Comparison of ENCODE assay signal across 40 cellular contexts in the genomic region with DNA sequence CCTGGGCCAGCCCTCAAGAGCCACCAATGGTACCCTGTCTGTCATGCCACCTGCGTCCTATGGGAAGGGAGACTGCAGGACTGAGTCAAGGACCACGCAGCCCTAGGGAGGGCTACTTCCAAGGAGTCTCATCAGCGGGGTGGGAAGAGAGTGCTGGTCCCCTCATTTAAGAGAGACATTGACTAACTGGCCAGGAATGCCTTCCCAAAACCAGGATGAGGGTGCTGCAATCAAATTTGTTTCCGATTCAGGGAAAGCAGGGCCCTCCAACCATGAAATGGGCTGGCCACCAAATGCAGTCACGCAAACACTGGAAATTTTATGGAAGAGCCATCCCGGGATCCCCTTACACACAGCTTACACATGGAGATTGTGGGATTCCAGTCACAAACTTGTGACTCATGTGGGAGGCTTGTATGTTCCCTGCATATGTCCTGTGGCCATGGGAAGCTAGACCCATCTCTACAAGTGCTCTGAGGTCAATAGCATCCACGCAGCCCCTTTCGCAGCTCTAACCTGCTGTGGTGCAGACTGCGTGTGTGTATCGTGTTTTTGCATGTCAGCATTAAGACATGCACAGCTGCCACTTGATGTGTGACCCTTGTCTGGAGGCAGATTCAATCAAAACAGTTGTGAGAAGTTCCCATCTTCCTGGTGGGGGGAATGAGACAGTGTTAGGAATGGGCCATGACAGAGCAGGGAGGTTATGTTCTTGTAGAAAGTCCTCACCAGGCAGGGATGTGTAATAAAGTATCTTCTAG. TPM values are rescaled to one million over a fixed set of nuclear protein-coding genes. Genes with fewer than 3 reads are reported as not detected.
"Had no signal": no experiment of that assay in that cellular context is flagged by ENCODE, and none has a peak within 500 bp of the region (broad histone marks: within the 10 kb centered on the region; RNA-seq: fewer than 3 reads in every experiment).

No MANE protein-coding gene starts in this region.

- H3K27ac ChIP-seq: adrenal gland, cardiac muscle cell, SJSA1, WERI-Rb-1 had no signal

- DNase-seq: activated CD4-positive, alpha-beta T cell treated with anti-CD3 and anti-CD28 coated beads for 1 hour; activated CD4-positive, alpha-beta T cell treated with anti-CD3 and anti-CD28 coated beads for 48 hours; activated CD4-positive, alpha-beta T cell treated with anti-CD3 and anti-CD28 coated beads, Interleukin-2, amount 50 U/mL, for 4 hours; activated CD4-positive, CD25-positive, alpha-beta regulatory T cell; activated CD8-positive, alpha-beta memory T cell treated with anti-CD3 and anti-CD28 coated beads, Interleukin-2, amount 50 U/mL, for 4 hours; activated CD8-positive, alpha-beta T cell treated with anti-CD3 and anti-CD28 coated beads for 36 hours; activated gamma-delta T cell treated with Interleukin-2 at 50 U/mL for 16 hours; activated naive CD4-positive, alpha-beta T cell treated with anti-CD3 and anti-CD28 coated beads for 36 hours; activated T-cell treated with anti-CD3 and anti-CD28 coated beads for 4 hours; activated T-cell treated with anti-CD3 and anti-CD28 coated beads, Interleukin-2, amount 50 U/mL, for 4 hours; adrenal gland; anterior cingulate cortex; Kasumi-1; KG1; MG63; NCI-H1048; NCI-H1105 treated with DMSO at 0.1 percent for 48 hours; NCI-H1436; NCI-H1694; NCI-H1930; NCI-H2081 treated with DMSO at 0.1 percent for 48 hours; NCI-H226; NCI-H446 treated with DMSO at 0.1 percent for 48 hours; NCI-H524; NCI-H69; NCI-H82; RPMI8226; SHP77 treated with DMSO at 0.1 percent for 48 hours; SK-N-SH; SW 1271; T-helper 1 cell; T-helper 2 cell; T-helper 9 cell; WERI-Rb-1 had no signal

- H3K9ac ChIP-seq: SK-N-SH had no signal

- H3K4me1 Mint-ChIP-seq: brain had no signal

- H3K36me3 ChIP-seq: adrenal gland, cardiac muscle cell, MG63, SJSA1, WERI-Rb-1 had no signal

- H3K4me1 ChIP-seq: adrenal gland, SJSA1 had no signal

- H3K4me3 ChIP-seq: adrenal gland, cardiac muscle cell, MG63, SJSA1 had no signal

- H3K27ac Mint-ChIP-seq: activated CD8-positive, alpha-beta T cell treated with anti-CD3 and anti-CD28 coated beads for 36 hours; activated naive CD4-positive, alpha-beta T cell treated with anti-CD3 and anti-CD28 coated beads for 36 hours; activated naive CD4-positive, alpha-beta T cell treated with anti-CD3 and anti-CD28 coated beads, Interleukin-2, amount 50 U/mL, for 72 hours; activated T-helper 1 cell treated with anti-CD3 and anti-CD28 coated beads, Interleukin-12 subunit alpha, Interleukin-12 subunit beta, Interleukin-2, Interleukin-4 antibody, amounts not matched to agents 30 ng/mL and 10 ng/mL and 1 ng/mL, durations not matched to agents 14 hours and 24 hours and 36 hours; brain had no signal

- H3K27me3 ChIP-seq: adrenal gland, cardiac muscle cell, MG63, SJSA1 had no signal

- H3K4me3 Mint-ChIP-seq: activated CD8-positive, alpha-beta T cell treated with anti-CD3 and anti-CD28 coated beads for 36 hours; activated naive CD4-positive, alpha-beta T cell treated with anti-CD3 and anti-CD28 coated beads for 36 hours; activated T-cell treated with anti-CD3 and anti-CD28 coated beads, Interleukin-2, amount 50 U/mL, for 4 hours; activated T-helper 1 cell treated with anti-CD3 and anti-CD28 coated beads, Interleukin-12 subunit alpha, Interleukin-12 subunit beta, Interleukin-2, Interleukin-4 antibody, amounts not matched to agents 30 ng/mL and 10 ng/mL and 1 ng/mL, durations not matched to agents 14 hours and 24 hours and 36 hours; brain had no signal

- H3K27me3 Mint-ChIP-seq: activated CD8-positive, alpha-beta T cell treated with anti-CD3 and anti-CD28 coated beads for 36 hours; brain had no signal

- H3K9me3 ChIP-seq: adrenal gland, MG63, SJSA1, SK-N-SH had no signal

- H3K36me3 Mint-ChIP-seq: brain had no signal

- ATAC-seq: activated CD8-positive, alpha-beta T cell treated with anti-CD3 and anti-CD28 coated beads for 36 hours; activated naive CD4-positive, alpha-beta T cell treated with anti-CD3 and anti-CD28 coated beads, Interleukin-2, amount 50 U/mL, for 72 hours; activated T-cell treated with anti-CD3 and anti-CD28 coated beads, Interleukin-2, amount 50 U/mL, for 4 hours; Panc1 had no signal

RNA-seq across cellular contexts. Expression of a gene that starts 53.0 kb away (rescaled TPM):
- total RNA-seq: cardiac muscle cell, SJSA1 had no signal
